Comparison of ENCODE assay signal across 26 cellular contexts in the genomic region with DNA sequence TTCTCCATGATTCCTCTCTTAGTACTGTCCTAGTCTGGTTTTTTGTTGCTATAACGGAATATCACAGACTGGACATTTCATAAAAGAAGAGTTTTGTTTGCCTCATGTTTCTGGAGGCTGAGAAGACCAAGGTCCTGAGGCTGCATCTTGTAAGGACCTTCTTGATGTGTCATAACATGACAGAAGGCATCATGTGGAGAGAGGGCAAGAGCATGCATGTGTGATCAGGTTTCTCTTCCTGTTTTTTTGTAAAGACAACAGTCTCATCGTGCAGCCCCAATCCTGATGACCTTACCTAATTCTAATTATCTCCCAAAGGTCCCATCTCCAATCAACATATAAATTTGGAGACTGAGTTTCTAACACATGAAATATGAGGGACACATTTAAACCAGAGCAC.
"Had no signal": no experiment of that assay in that cellular context is flagged by ENCODE, and none has a peak within 500 bp of the region (broad histone marks: within the 10 kb centered on the region; RNA-seq: fewer than 3 reads in every experiment).

No MANE protein-coding gene starts in this region.

- H3K9me3 ChIP-seq: sigmoid colon, thyroid gland, upper lobe of right lung had no signal

- ATAC-seq: esophagus mucosa; left lobe of liver; naive thymus-derived CD4-positive, alpha-beta T cell; stimulated activated naive CD8-positive, alpha-beta T cell treated with anti-CD3 and anti-CD28 coated beads, Interleukin-15, Interleukin-2, amounts not matched to agents 100 U/mL and 50 U/mL, for 24 hours; upper lobe of right lung had no signal

- H3K27me3 ChIP-seq: brain microvascular endothelial cell, hepatocyte, sigmoid colon, thyroid gland, upper lobe of right lung had no signal

- H3K36me3 Mint-ChIP-seq: activated naive CD4-positive, alpha-beta T cell treated with anti-CD3 and anti-CD28 coated beads, Interleukin-2, amount 50 U/mL, for 24 hours; immature natural killer cell had no signal

- H3K27ac ChIP-seq: brain microvascular endothelial cell, hepatocyte, sigmoid colon, thyroid gland, upper lobe of right lung had no signal

- H3K4me3 ChIP-seq: hepatocyte, lung, sigmoid colon, thyroid gland, upper lobe of right lung had no signal

- H3K4me2 ChIP-seq: hepatocyte had no signal

- H3K4me1 ChIP-seq: sigmoid colon, thyroid gland, upper lobe of right lung had no signal

- H3K79me2 ChIP-seq: hepatocyte had no signal

- H3K4me1 Mint-ChIP-seq: activated naive CD4-positive, alpha-beta T cell treated with anti-CD3 and anti-CD28 coated beads, Interleukin-2, amount 50 U/mL, for 24 hours; immature natural killer cell; naive thymus-derived CD4-positive, alpha-beta T cell; neural crest cell had no signal

- H3K36me3 ChIP-seq: brain microvascular endothelial cell, sigmoid colon, thyroid gland, upper lobe of right lung had no signal

- H3K27ac Mint-ChIP-seq: activated naive CD4-positive, alpha-beta T cell treated with anti-CD3 and anti-CD28 coated beads, Interleukin-2, amount 50 U/mL, for 24 hours; immature natural killer cell; T-helper 2 cell treated with Interferon-gamma antibody and Interleukin-4, amounts not matched to agents 5 μg/mL and 100 μg/mL, for 36 hours had no signal

- DNase-seq: activated CD4-positive, alpha-beta T cell treated with anti-CD3 and anti-CD28 coated beads for 1 hour; activated CD4-positive, alpha-beta T cell treated with anti-CD3 and anti-CD28 coated beads, Interleukin-2, amount 50 U/mL, for 1 hour; activated gamma-delta T cell treated with Interleukin-2 at 50 U/mL for 16 hours; activated T-cell treated with anti-CD3 and anti-CD28 coated beads, Interleukin-2, amount 50 U/mL, for 1 hour; aorta; brain microvascular endothelial cell; caudate nucleus; dermis blood vessel endothelial cell; effector CD8-positive, alpha-beta T cell; glutamatergic neuron; immature natural killer cell; naive thymus-derived CD4-positive, alpha-beta T cell; occipital lobe; posterior cingulate gyrus; sigmoid colon; stimulated activated CD4-positive, alpha-beta T cell treated with anti-CD3 and anti-CD28 coated beads, Interleukin-2, amount 100 ng/mL, for 48 hours; stimulated activated naive CD8-positive, alpha-beta T cell treated with anti-CD3 and anti-CD28 coated beads, Interleukin-15, Interleukin-2, amounts not matched to agents 100 U/mL and 50 U/mL, for 24 hours; thyroid gland; upper lobe of right lung had no signal

- H3K4me3 Mint-ChIP-seq: activated naive CD4-positive, alpha-beta T cell treated with anti-CD3 and anti-CD28 coated beads, Interleukin-2, amount 50 U/mL, for 24 hours; immature natural killer cell; naive thymus-derived CD4-positive, alpha-beta T cell; neural crest cell; T-helper 2 cell treated with Interferon-gamma antibody and Interleukin-4, amounts not matched to agents 5 μg/mL and 100 μg/mL, for 36 hours had no signal

- H3K9me3 Mint-ChIP-seq: activated naive CD4-positive, alpha-beta T cell treated with anti-CD3 and anti-CD28 coated beads, Interleukin-2, amount 50 U/mL, for 24 hours; neural crest cell; T-helper 2 cell treated with Interferon-gamma antibody and Interleukin-4, amounts not matched to agents 5 μg/mL and 100 μg/mL, for 36 hours had no signal

- H2AFZ ChIP-seq: hepatocyte had no signal
